In the genomic region with DNA sequence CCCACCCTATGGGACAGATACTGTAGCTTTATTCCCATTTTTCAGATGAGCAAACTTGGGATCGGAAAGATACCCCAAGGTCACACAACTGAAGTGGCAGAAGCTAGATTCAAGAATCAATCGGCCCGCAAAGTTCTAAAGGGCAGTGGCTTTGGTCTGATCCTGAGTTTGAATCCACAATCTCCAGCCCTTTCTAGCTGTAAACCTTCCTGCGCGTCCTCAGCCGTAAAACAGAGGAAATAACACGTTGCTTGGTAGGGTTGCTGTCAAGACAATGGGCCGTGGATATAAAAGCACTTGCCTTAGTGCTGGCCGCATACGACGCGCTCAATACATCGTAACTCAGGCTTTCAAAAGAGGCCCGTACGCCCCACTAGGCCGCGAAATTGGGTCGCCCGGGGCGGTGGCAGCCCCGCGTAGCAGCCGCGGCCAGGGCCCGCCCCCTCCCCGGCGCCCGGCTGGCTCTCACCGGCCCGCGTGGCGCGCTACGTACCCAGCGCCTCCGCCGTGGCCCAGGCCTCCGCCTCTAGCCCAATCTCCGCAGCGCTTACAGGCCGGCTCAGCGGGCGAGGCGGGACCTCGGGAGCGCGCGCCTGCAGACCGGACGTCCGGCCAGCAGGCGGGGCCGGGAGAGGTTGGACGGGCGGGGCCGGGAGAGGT, we compare ENCODE assay signal across 8 cellular contexts. TPM values are rescaled to one million over a fixed set of nuclear protein-coding genes. Genes with fewer than 3 reads are reported as not detected.
A peak's percentile ranks its signal among the peaks of the same experiment; 100 is the strongest.
DNase-seq lines count a peak whose midpoint lies in the region; ATAC-seq and TF ChIP-seq lines count a peak whose summit lies in the region.

A gene with protein sequence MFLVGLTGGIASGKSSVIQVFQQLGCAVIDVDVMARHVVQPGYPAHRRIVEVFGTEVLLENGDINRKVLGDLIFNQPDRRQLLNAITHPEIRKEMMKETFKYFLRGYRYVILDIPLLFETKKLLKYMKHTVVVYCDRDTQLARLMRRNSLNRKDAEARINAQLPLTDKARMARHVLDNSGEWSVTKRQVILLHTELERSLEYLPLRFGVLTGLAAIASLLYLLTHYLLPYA (minus strand): TSS at position 573 of the 660 bp plus-strand sequence. CDS start 16,747 bp downstream, outside the sequence.

- TF ChIP-seq RAD21 in Ishikawa (IDR thresholded peaks at IDR 0.05; ENCODE audit: low read depth) = no peak

- H3K4me1 ChIP-seq in PC-9 (replicated peaks; ENCODE audit: insufficient read depth) (peaks cover 26% of the 10 kb centered on the region), mucosa of stomach (ENCODE audit: control insufficient read depth, insufficient read depth, low read length) (peaks cover 12% of the 10 kb centered on the region)

- H3K4me3 ChIP-seq in PC-9 = peak within 1 kb of the TSS; percentile 98
- H3K4me3 ChIP-seq in mucosa of stomach (ENCODE audit: low read length) = peak within 1 kb of the TSS; percentile 56

- intact Hi-C loops in PC-9 (cut with micrococcal nuclease; ENCODE audit: unreplicated experiment) = loop anchor here (5.0 kb wide), 1 partner anchor 41 kb away; no protein-coding TSS in a partner anchor

- H3K9me3 ChIP-seq in PC-9 (ENCODE audit: insufficient read depth, low read depth) = no peaks in the 10 kb centered on the region
- no peaks in the 10 kb centered on the region for H3K9me3 ChIP-seq in mucosa of stomach (ENCODE audit: control insufficient read depth, low read length)

- peak within 1 kb of the TSS; percentile 84 for H2AFZ ChIP-seq in PC-9

- TF ChIP-seq CTCF in PC-9 (conservative IDR thresholded peaks at IDR 0.05) = no peak

- peaks cover 38% of the 10 kb centered on the region for H3K79me2 ChIP-seq in PC-9 (ENCODE audit: low read depth)

- 0 out of 2 replicates have a peak, but pooled peaks cover 2% of the 10 kb centered on the region for H4K20me1 ChIP-seq in PC-9 (ENCODE audit: insufficient read depth)

- H3K27ac ChIP-seq in PC-9 = peak within 1 kb of the TSS; percentile 92

- POLR2A ChIA-PET in PC-9 (lab: Charles Lee; ENCODE audit: unreplicated experiment) = interaction anchor here (1.5 kb wide), 1 partner anchor 10 kb away, joined by 6 read pairs; a partner anchor contains a TSS

- H3K27me3 ChIP-seq in PC-9 (ENCODE audit: insufficient read depth, low read depth) (no peaks in the 10 kb centered on the region), mucosa of stomach (ENCODE audit: control insufficient read depth, insufficient read depth, low read length) (no peaks in the 10 kb centered on the region)

- no peaks in the 10 kb centered on the region; the same call in 1 of the 2 replicates for H3K36me3 ChIP-seq in PC-9 (ENCODE audit: low read depth)
- H3K36me3 ChIP-seq in mucosa of stomach (ENCODE audit: control insufficient read depth, insufficient read depth, low read length) = no peaks in the 10 kb centered on the region

- CTCF ChIA-PET in PC-9 (lab: Charles Lee) = interaction anchor here (0.6 kb wide), 1 partner anchor 479 kb away, joined by 4 read pairs; no protein-coding TSS in a partner anchor

- peak within 1 kb of the TSS; percentile 63 for H3K9ac ChIP-seq in mucosa of stomach (ENCODE audit: low read length)

- DNase-seq in DMS 273 treated with DMSO at 0.1 percent for 48 hours (lab: John Stamatoyannopoulos, UW) (peak; percentile 88), PC-9 (peak; percentile 88 to 95), erythroblast (lab: John Stamatoyannopoulos, UW) (peak; percentile 96 to 97)
- DNase-seq in activated T-cell treated with anti-CD3 and anti-CD28 coated beads, Interleukin-2, amount 50 U/mL, for 1 hour = peak; percentile 88
- peak; percentile 92 for DNase-seq in stimulated activated CD8-positive, alpha-beta memory T cell treated with anti-CD3 and anti-CD28 coated beads, Interleukin-4, amount 100 ng/mL, for 48 hours

- H3K4me2 ChIP-seq in PC-9 = peak within 1 kb of the TSS; percentile 90

- TF ChIP-seq POLR2A in erythroblast (IDR thresholded peaks at IDR 0.05; ENCODE audit: low read length) = peak; percentile 83

- no peak for TF ChIP-seq EP300 in Ishikawa (IDR thresholded peaks at IDR 0.05; ENCODE audit: borderline replicate concordance)

- no TSS peak for BruUV-seq in PC-9 (replicated peaks; lab: Mats Ljungman, UMichigan)

- no peaks in the 10 kb centered on the region for H3K9me2 ChIP-seq in PC-9 (ENCODE audit: insufficient read depth)

- ATAC-seq in GM21576 (IDR thresholded peaks at IDR 0.05; ENCODE audit: unreplicated experiment) = peak; percentile 94

- peaks cover 63% of the 10 kb centered on the region for H3F3A ChIP-seq in PC-9 (ENCODE audit: insufficient read depth, low read depth)

TF ChIP-seq in Ishikawa, 13 proteins besides CTCF, POLR2A, EP300 and RAD21:
- TF ChIP-seq, protein P1, sequence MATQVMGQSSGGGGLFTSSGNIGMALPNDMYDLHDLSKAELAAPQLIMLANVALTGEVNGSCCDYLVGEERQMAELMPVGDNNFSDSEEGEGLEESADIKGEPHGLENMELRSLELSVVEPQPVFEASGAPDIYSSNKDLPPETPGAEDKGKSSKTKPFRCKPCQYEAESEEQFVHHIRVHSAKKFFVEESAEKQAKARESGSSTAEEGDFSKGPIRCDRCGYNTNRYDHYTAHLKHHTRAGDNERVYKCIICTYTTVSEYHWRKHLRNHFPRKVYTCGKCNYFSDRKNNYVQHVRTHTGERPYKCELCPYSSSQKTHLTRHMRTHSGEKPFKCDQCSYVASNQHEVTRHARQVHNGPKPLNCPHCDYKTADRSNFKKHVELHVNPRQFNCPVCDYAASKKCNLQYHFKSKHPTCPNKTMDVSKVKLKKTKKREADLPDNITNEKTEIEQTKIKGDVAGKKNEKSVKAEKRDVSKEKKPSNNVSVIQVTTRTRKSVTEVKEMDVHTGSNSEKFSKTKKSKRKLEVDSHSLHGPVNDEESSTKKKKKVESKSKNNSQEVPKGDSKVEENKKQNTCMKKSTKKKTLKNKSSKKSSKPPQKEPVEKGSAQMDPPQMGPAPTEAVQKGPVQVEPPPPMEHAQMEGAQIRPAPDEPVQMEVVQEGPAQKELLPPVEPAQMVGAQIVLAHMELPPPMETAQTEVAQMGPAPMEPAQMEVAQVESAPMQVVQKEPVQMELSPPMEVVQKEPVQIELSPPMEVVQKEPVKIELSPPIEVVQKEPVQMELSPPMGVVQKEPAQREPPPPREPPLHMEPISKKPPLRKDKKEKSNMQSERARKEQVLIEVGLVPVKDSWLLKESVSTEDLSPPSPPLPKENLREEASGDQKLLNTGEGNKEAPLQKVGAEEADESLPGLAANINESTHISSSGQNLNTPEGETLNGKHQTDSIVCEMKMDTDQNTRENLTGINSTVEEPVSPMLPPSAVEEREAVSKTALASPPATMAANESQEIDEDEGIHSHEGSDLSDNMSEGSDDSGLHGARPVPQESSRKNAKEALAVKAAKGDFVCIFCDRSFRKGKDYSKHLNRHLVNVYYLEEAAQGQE (IDR thresholded peaks at IDR 0.05; ENCODE audit: low read depth) = no peak
- TF ChIP-seq EGR1 (IDR thresholded peaks at IDR 0.05) = 0 out of 2 replicates have a peak, but pooled peaks have one; percentile 18
- TF ChIP-seq FOXM1 (IDR thresholded peaks at IDR 0.05; ENCODE audit: borderline replicate concordance, low read depth) = no peak
- no peak for TF ChIP-seq NFIC (IDR thresholded peaks at IDR 0.05)
- no peak for TF ChIP-seq ZBTB7A (IDR thresholded peaks at IDR 0.05; ENCODE audit: low read depth)
- TF ChIP-seq, protein P2, sequence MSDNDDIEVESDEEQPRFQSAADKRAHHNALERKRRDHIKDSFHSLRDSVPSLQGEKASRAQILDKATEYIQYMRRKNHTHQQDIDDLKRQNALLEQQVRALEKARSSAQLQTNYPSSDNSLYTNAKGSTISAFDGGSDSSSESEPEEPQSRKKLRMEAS (IDR thresholded peaks at IDR 0.05) = peak; percentile 76; the same call in 1 of the 2 replicates
- no peak for TF ChIP-seq CREB1 (IDR thresholded peaks at IDR 0.05; ENCODE audit: low read depth)
- TF ChIP-seq TCF12 (IDR thresholded peaks at IDR 0.05; ENCODE audit: low read depth) = no peak
- 0 out of 2 replicates have a peak, but pooled peaks have one; percentile 41 for TF ChIP-seq YY1 (IDR thresholded peaks at IDR 0.05; ENCODE audit: low read depth)
- no peak for TF ChIP-seq CEBPB (IDR thresholded peaks at IDR 0.05)
- TF ChIP-seq TEAD4 (IDR thresholded peaks at IDR 0.05) = no peak
- peak; percentile 54 for TF ChIP-seq TAF1 (IDR thresholded peaks at IDR 0.05; ENCODE audit: low read depth)
- TF ChIP-seq, protein P3, sequence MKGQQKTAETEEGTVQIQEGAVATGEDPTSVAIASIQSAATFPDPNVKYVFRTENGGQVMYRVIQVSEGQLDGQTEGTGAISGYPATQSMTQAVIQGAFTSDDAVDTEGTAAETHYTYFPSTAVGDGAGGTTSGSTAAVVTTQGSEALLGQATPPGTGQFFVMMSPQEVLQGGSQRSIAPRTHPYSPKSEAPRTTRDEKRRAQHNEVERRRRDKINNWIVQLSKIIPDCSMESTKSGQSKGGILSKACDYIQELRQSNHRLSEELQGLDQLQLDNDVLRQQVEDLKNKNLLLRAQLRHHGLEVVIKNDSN (IDR thresholded peaks at IDR 0.05) = peak; percentile 61

RNA-seq across cellular contexts. Expression of the gene that starts here (rescaled TPM):
- total RNA-seq in PC-9 (2021) = 57.9 and 68.8 TPM in 2 replicates

Comparison
In these comparisons a context has a peak if more than half of its experiments do, and no peak if none do; other contexts are left out.
1. Peak in every context shown above with its lines: DNase-seq, ATAC-seq, H3K4me3 ChIP-seq and H3K27ac ChIP-seq.